Comparison of ENCODE assay signal across 16 cellular contexts in genomic region chr19:9306443-9306842, GRCh38. TPM values are rescaled to one million over a fixed set of nuclear protein-coding genes. Genes with fewer than 3 reads are reported as not detected.
A peak's percentile ranks its signal among the peaks of the same experiment; 100 is the strongest.
DNase-seq lines count a peak whose midpoint lies in the region; TF ChIP-seq lines count a peak whose summit lies in the region.
"Had no signal": no experiment of that assay in that cellular context is flagged by ENCODE, and none has a peak within 500 bp of the region (broad histone marks: within the 10 kb centered on the region; RNA-seq: fewer than 3 reads in every experiment).

No MANE protein-coding gene starts in this region.

- no peak overlapping the region for H3K27ac Mint-ChIP-seq in brain

- DNase-seq in AG20443 (ENCODE audit: low spot score) (peak; percentile 47), HT1080 (ENCODE audit: low read depth) (peak; percentile 51), kidney glomerular epithelial cell (lab: John Stamatoyannopoulos, UW) (peak; percentile 21), amygdala (lab: John Stamatoyannopoulos, UW) (no peak), NCI-H2107 treated with DMSO at 0.1 percent for 48 hours (lab: John Stamatoyannopoulos, UW; ENCODE audit: unreplicated experiment) (no peak)
- DNase-seq in stimulated activated naive CD4-positive, alpha-beta T cell treated with Interleukin-2 at 50 U/mL for 16 hours (lab: John Stamatoyannopoulos, UW), result no peak
- no peak for DNase-seq in effector memory CD4-positive, alpha-beta T cell
- DNase-seq: C1 segment of cervical spinal cord, DMS79 treated with DMSO at 0.1 percent for 48 hours, heart left ventricle, left cardiac atrium, NCI-H2171 had no signal

- H3K9me3 ChIP-seq in effector memory CD4-positive, alpha-beta T cell (ENCODE audit: control insufficient read depth, low read length), result peaks cover 6% of the 10 kb centered on the region

- no peak overlapping the region for H3K27ac ChIP-seq in effector memory CD4-positive, alpha-beta T cell (ENCODE audit: insufficient read depth, low read length, poor library complexity, severe bottlenecking)
- H3K27ac ChIP-seq: heart left ventricle, SK-N-MC, thoracic aorta had no signal

- peaks cover 30 to 60% (median 32%) of the 10 kb centered on the region in 5 experiments for H3K9me3 Mint-ChIP-seq in brain

- peaks cover 58% of the 10 kb centered on the region for H3K36me3 Mint-ChIP-seq in brain

- peaks cover 32% of the 10 kb centered on the region for H3K4me1 Mint-ChIP-seq in brain

- H3K27me3 ChIP-seq in effector memory CD4-positive, alpha-beta T cell (replicated peaks; ENCODE audit: control insufficient read depth, insufficient read depth, low read length, poor library complexity, severe bottlenecking), result no peaks in the 10 kb centered on the region
- H3K27me3 ChIP-seq: heart left ventricle had no signal

- H3K4me1 ChIP-seq in effector memory CD4-positive, alpha-beta T cell (ENCODE audit: control insufficient read depth, insufficient read depth, low read length, poor library complexity, severe bottlenecking), result peaks cover 6% of the 10 kb centered on the region

- peaks cover 39% of the 10 kb centered on the region for H3K36me3 ChIP-seq in effector memory CD4-positive, alpha-beta T cell (ENCODE audit: control insufficient read depth, insufficient read depth, low read length)

- peaks cover 17% of the 10 kb centered on the region for H3K27me3 Mint-ChIP-seq in brain

- H3K4me3 ChIP-seq in effector memory CD4-positive, alpha-beta T cell (ENCODE audit: insufficient read depth, low read depth, low read length, poor library complexity, severe bottlenecking), result no peak overlapping the region
- H3K4me3 ChIP-seq: heart left ventricle, SK-N-MC, thoracic aorta had no signal

- peak overlapping the region; percentile 16 to 61 (median 43) for H3K4me3 Mint-ChIP-seq in brain

- TF ChIP-seq CTCF in brain (conservative IDR thresholded peaks at IDR 0.05), result no peak

RNA-seq across cellular contexts. Expression of gene ZNF699, which starts 3.2 kb away (rescaled TPM):
- total RNA-seq in HT1080 (2014; rRNA removed; shearing (Covaris generic)), result 1.1 and 2.2 TPM in 2 replicates
- 0.48 and 0.92 TPM in 2 replicates for polyA plus RNA-seq in HT1080 (2015; cell fraction: cytosol; rRNA removed)
- 0.91 and 2.6 TPM in 2 replicates for polyA plus RNA-seq in HT1080 (2015; cell fraction: nucleus; rRNA removed)
- 3.3 TPM for polyA plus RNA-seq in brain (ENCODE audit: insufficient read depth, low read depth, low replicate concordance)

RNA-seq across cellular contexts. Expression of gene ZNF559, which starts 17.5 kb away (rescaled TPM):
- 7.6 and 8.4 TPM in 2 replicates for total RNA-seq in HT1080 (2014; rRNA removed; shearing (Covaris generic))
- 2.4 and 5.2 TPM in 2 replicates for polyA plus RNA-seq in HT1080 (2015; cell fraction: cytosol; rRNA removed)
- polyA plus RNA-seq in HT1080 (2015; cell fraction: nucleus; rRNA removed), result 4.4 and 6.2 TPM in 2 replicates
- 7.6 TPM for polyA plus RNA-seq in brain (ENCODE audit: insufficient read depth, low read depth, low replicate concordance)

RNA-seq across cellular contexts. Expression of gene OR7E24, which starts 55.7 kb away (rescaled TPM):
- not detected in 2 replicates for total RNA-seq in HT1080 (2014; rRNA removed; shearing (Covaris generic))
- not detected in 2 replicates for polyA plus RNA-seq in HT1080 (2015; cell fraction: cytosol; rRNA removed)
- not detected in 2 replicates for polyA plus RNA-seq in HT1080 (2015; cell fraction: nucleus; rRNA removed)
- polyA plus RNA-seq in brain (ENCODE audit: insufficient read depth, low read depth, low replicate concordance), result not detected
- total RNA-seq: heart left ventricle, left cardiac atrium, posterior vena cava, thoracic aorta had no signal
- polyA plus RNA-seq: heart left ventricle had no signal

RNA-seq across cellular contexts. Expression of gene ZNF177, which starts 56.4 kb away (rescaled TPM):
- total RNA-seq in HT1080 (2014; rRNA removed; shearing (Covaris generic)), result 0.19 TPM in 1 of 2 replicates, not detected in the other
- 0.09 TPM in 1 of 2 replicates, not detected in the other for polyA plus RNA-seq in HT1080 (2015; cell fraction: cytosol; rRNA removed)
- polyA plus RNA-seq in HT1080 (2015; cell fraction: nucleus; rRNA removed), result 0.08 and 0.52 TPM in 2 replicates
- 10.2 TPM for polyA plus RNA-seq in brain (ENCODE audit: insufficient read depth, low read depth, low replicate concordance)

Comparison
In these comparisons a context has a peak if more than half of its experiments do, and no peak if none do; other contexts are left out.
1. DNase-seq: peak in AG20443 (single experiment), HT1080 (single experiment) and kidney glomerular epithelial cell (single experiment); none in stimulated activated naive CD4-positive, alpha-beta T cell treated with Interleukin-2 at 50 U/mL for 16 hours (single experiment), effector memory CD4-positive, alpha-beta T cell (0 of 3), amygdala (0 of 56) and NCI-H2107 treated with DMSO at 0.1 percent for 48 hours (single experiment).